ENCODE assay signal across 8 cellular contexts in genomic region chr19:36417752-36418286, GRCh38. TPM values are rescaled to one million over a fixed set of nuclear protein-coding genes. Genes with fewer than 3 reads are reported as not detected.
A peak's percentile ranks its signal among the peaks of the same experiment; 100 is the strongest.
DNase-seq lines count a peak whose midpoint lies in the region; ATAC-seq and TF ChIP-seq lines count a peak whose summit lies in the region.

No MANE protein-coding gene starts in this region.

- peak overlapping the region; percentile 94 to 95 for H3K4me3 Mint-ChIP-seq in H9
- H3K4me3 Mint-ChIP-seq in WTC11 = peak overlapping the region; percentile 90

- no peak for TF ChIP-seq EP300 in gastroesophageal sphincter (IDR thresholded peaks at IDR 0.05)

- peak overlapping the region; percentile 68 for H3K4me2 ChIP-seq in H9 (ENCODE audit: insufficient read depth, insufficient read length, low read length)

- H3K27me3 ChIP-seq in H9 (ENCODE audit: insufficient read depth, low read length) (no peaks in the 10 kb centered on the region; the same call in 1 of the 2 replicates), gastroesophageal sphincter (peaks cover 5% of the 10 kb centered on the region), skeletal muscle tissue (ENCODE audit: control insufficient read depth in 3 of 3, insufficient read depth in 3 of 3, low read length in 3 of 3) (peaks cover 0 to 9% (median 6%) of the 10 kb centered on the region in 3 donors)

- no peak overlapping the region for H2BK20ac ChIP-seq in H9 (ENCODE audit: low read depth, low read length, poor library complexity, severe bottlenecking)

- no peak overlapping the region for H4K91ac ChIP-seq in H9 (ENCODE audit: insufficient read length, low read depth, low read length)

- H3K4me3 ChIP-seq in gastroesophageal sphincter (peak overlapping the region; percentile 72 to 73), skeletal muscle tissue (ENCODE audit: low read length in 3 of 3) (peak overlapping the region; percentile 86 to 93 (median 89))

- no peak overlapping the region for H2BK5ac ChIP-seq in H9 (ENCODE audit: insufficient read length, low read length)

- peaks cover 7% of the 10 kb centered on the region for H3K23me2 ChIP-seq in H9 (ENCODE audit: insufficient read length, low read depth, low read length, poor library complexity, severe bottlenecking)

- H3K9ac ChIP-seq in H9 (ENCODE audit: extremely low read depth, insufficient read length, low read length) (peak overlapping the region; percentile 77), skeletal muscle tissue (ENCODE audit: low read depth in 1 of 3, low read length in 3 of 3) (peak overlapping the region; percentile 77 to 91 (median 86))

- H3K4ac ChIP-seq in H9 (ENCODE audit: low read depth, low read length) = no peak overlapping the region

- no CpG with 5 or more reads among the region's 25 CpGs for WGBS in H9 (ENCODE audit: extremely low coverage, insufficient read length, low lambda C conversion rate)
- WGBS in gastroesophageal sphincter (ENCODE audit: low coverage in 1 of 2), 2 donors = 6 to 21% methylated on average over 3 to 14 of the region's 25 CpGs

- TF ChIP-seq CTCF in H9 (conservative IDR thresholded peaks at IDR 0.05) (no peak), WTC11 (IDR thresholded peaks at IDR 0.05) (no peak), gastroesophageal sphincter (IDR thresholded peaks at IDR 0.05) (no peak), omental fat pad (IDR thresholded peaks at IDR 0.05) (no peak)

- H3K27ac ChIP-seq in H9 (ENCODE audit: insufficient read length, low read depth, low read length) (no peak overlapping the region), gastroesophageal sphincter (peak overlapping the region; percentile 83 to 91 (median 88)), skeletal muscle tissue (ENCODE audit: low read depth, low read length) (peak overlapping the region; percentile 77)

- TF ChIP-seq POLR2A in gastroesophageal sphincter (IDR thresholded peaks at IDR 0.05) = no peak

- peaks cover 4% of the 10 kb centered on the region; the same call in 1 of the 2 replicates for H3K79me2 ChIP-seq in H9 (ENCODE audit: insufficient read depth, low read length)

- peaks cover 4% of the 10 kb centered on the region; the same call in 1 of the 2 replicates for H3K27me3 Mint-ChIP-seq in H9 (ENCODE audit: low read depth)
- H3K27me3 Mint-ChIP-seq in WTC11 (ENCODE audit: low read depth) = peaks cover 42% of the 10 kb centered on the region

- H3K23ac ChIP-seq in H9 (ENCODE audit: insufficient read length, low read depth, low read length) = no peak overlapping the region

- H3K4me1 ChIP-seq in H9 (ENCODE audit: insufficient read depth, low read length) (no peaks in the 10 kb centered on the region), gastroesophageal sphincter (peaks cover 0 to 36% (median 7%) of the 10 kb centered on the region in 3 donors), skeletal muscle tissue (ENCODE audit: control insufficient read depth in 3 of 3, insufficient read depth in 3 of 3, low read length in 3 of 3) (peaks cover 9 to 11% (median 10%) of the 10 kb centered on the region in 3 donors)

- no peak overlapping the region for H4K8ac ChIP-seq in H9 (replicated peaks; ENCODE audit: insufficient read length, low read depth, low read length)

- H2BK120ac ChIP-seq in H9 (ENCODE audit: low read depth, low read length, poor library complexity, severe bottlenecking) = no peak overlapping the region

- peak; percentile 44 for DNase-seq in H9
- peak; percentile 32 for DNase-seq in WTC11 (ENCODE audit: low spot score)
- no peak for DNase-seq in NCI-H128 (lab: John Stamatoyannopoulos, UW; ENCODE audit: unreplicated experiment)
- no peak for DNase-seq in omental fat pad (ENCODE audit: low spot score)
- DNase-seq in activated CD4-positive, alpha-beta T cell treated with anti-CD3 and anti-CD28 coated beads, Interleukin-2, amount 50 U/mL, for 4 hours = no peak

- H3K9me3 ChIP-seq in H9 (ENCODE audit: control insufficient read depth, low read depth, low read length) (no peaks in the 10 kb centered on the region), gastroesophageal sphincter (no peaks in the 10 kb centered on the region), skeletal muscle tissue (ENCODE audit: control insufficient read depth in 3 of 3, low read length in 3 of 3) (peaks cover 0 to 7% (median 0%) of the 10 kb centered on the region in 3 donors)

- no peaks in the 10 kb centered on the region for H4K20me1 ChIP-seq in H9 (ENCODE audit: control insufficient read depth, insufficient read depth, insufficient read length)

- no peak overlapping the region for H2BK15ac ChIP-seq in H9 (ENCODE audit: low read depth, low read length)

- H3K56ac ChIP-seq in H9 (ENCODE audit: insufficient read length, low read depth, low read length) = no peak overlapping the region

- peak overlapping the region; percentile 89 for H3K18ac ChIP-seq in H9 (ENCODE audit: insufficient read length, low read depth, low read length)

- H3K79me1 ChIP-seq in H9 (ENCODE audit: insufficient read depth, low read depth, low read length, poor library complexity, severe bottlenecking) = no peaks in the 10 kb centered on the region

- peak overlapping the region; percentile 90 for H3K14ac ChIP-seq in H9 (ENCODE audit: insufficient read depth, low read length)

- H3K4me1 Mint-ChIP-seq in H9 (peaks cover 12 to 14% of the 10 kb centered on the region in 2 experiments), WTC11 (peaks cover 26% of the 10 kb centered on the region)

- peak overlapping the region; percentile 84 to 98 (median 96); a peak in 6 of 7 replicates for H3K27ac Mint-ChIP-seq in H9
- peak overlapping the region; percentile 60; the same call in 1 of the 2 replicates for H3K27ac Mint-ChIP-seq in WTC11

- no peak overlapping the region for H3T11ph ChIP-seq in H9 (ENCODE audit: low read length)

- no peak overlapping the region for H4K5ac ChIP-seq in H9 (ENCODE audit: insufficient read length, low read depth, low read length)

- H2AK5ac ChIP-seq in H9 (ENCODE audit: insufficient read length, low read length) = no peak overlapping the region

- peaks cover 20 to 32% (median 26%) of the 10 kb centered on the region in 3 experiments for H3K36me3 Mint-ChIP-seq in H9 (ENCODE audit: insufficient read depth in 1 of 3, low read depth in 3 of 3)
- H3K36me3 Mint-ChIP-seq in WTC11 = peaks cover 14% of the 10 kb centered on the region

- POLR2A ChIA-PET in WTC11 (lab: Charles Lee) = interaction anchor here (1.5 kb wide), 1 partner anchor 111 kb away, joined by 3 read pairs; no protein-coding TSS in a partner anchor

- CTCF ChIA-PET in WTC11 (lab: Charles Lee) = no interaction called here

- H3K9me3 Mint-ChIP-seq in H9 (no peaks in the 10 kb centered on the region; a peak in 1 of 5 replicates), WTC11 (no peaks in the 10 kb centered on the region)

- H2BK12ac ChIP-seq in H9 (ENCODE audit: insufficient read length, low read depth, low read length) = no peak overlapping the region

- H3K36me3 ChIP-seq in gastroesophageal sphincter (peaks cover 0 to 10% of the 10 kb centered on the region in 2 donors), skeletal muscle tissue (ENCODE audit: control insufficient read depth in 3 of 3, insufficient read depth in 3 of 3, low read length in 3 of 3) (no peaks in the 10 kb centered on the region)

- H2AFZ ChIP-seq in H9 (ENCODE audit: low read length) = no peak overlapping the region

- peak; percentile 3; the same call in 1 of the 2 replicates for ATAC-seq in WTC11
- no peak for ATAC-seq in gastroesophageal sphincter
- no peak for ATAC-seq in GM19397 (IDR thresholded peaks at IDR 0.05; ENCODE audit: unreplicated experiment)
- ATAC-seq in omental fat pad (ENCODE audit: low FRiP score) = no peak

TF ChIP-seq in WTC11, 78 proteins besides CTCF, POLR2A, EP300 and RAD21:
- TF ChIP-seq ZNF138 (CRISPR knock-in tag; conservative IDR thresholded peaks at IDR 0.05) = 0 out of 2 replicates have a peak, but pooled peaks have one; percentile 34
- no peak for TF ChIP-seq NR2C2 (CRISPR knock-in tag; IDR thresholded peaks at IDR 0.05)
TF ChIP-seq in WTC11: peak in this region for 1.

RNA-seq across cellular contexts. Expression of gene ZFP82, which starts 0.6 kb away (rescaled TPM):
- total RNA-seq in H9 (2021) (18.7 and 20.1 TPM in 2 replicates), WTC11 (2021) (11.6 to 13.1 TPM (median 12.1 TPM) in 3 replicates), gastroesophageal sphincter (1 to 10 TPM; 5.9 to 8.0 (median 7.2) TPM), skeletal muscle tissue (17.7 TPM), omental fat pad (1 to 10 TPM; 2.9 to 5.6 (median 4.0) TPM)

RNA-seq across cellular contexts. Expression of gene ZFP14, which starts 38.8 kb away (rescaled TPM):
- total RNA-seq in H9 (2021) (4.0 and 4.5 TPM in 2 replicates), WTC11 (2021) (7.9 to 9.6 TPM (median 8.5 TPM) in 3 replicates), gastroesophageal sphincter (10 to 100 TPM in 1 of 4 donors, 1 to 10 TPM in 3; 3.6 to 10.6 (median 4.1) TPM), skeletal muscle tissue (6.8 TPM), omental fat pad (10 to 100 TPM in 1 of 4 donors, 1 to 10 TPM in 3; 1.4 to 10.4 (median 3.2) TPM)

Comparison
In these comparisons a context has a peak if more than half of its experiments do, and no peak if none do; other contexts are left out.
1. DNase-seq: peak in H9 (single experiment) and WTC11 (single experiment); none in NCI-H128 (single experiment), omental fat pad (single experiment) and activated CD4-positive, alpha-beta T cell treated with anti-CD3 and anti-CD28 coated beads, Interleukin-2, amount 50 U/mL, for 4 hours (0 of 2).